19 cellular contexts compared by ENCODE assay signal in genomic region chr1:70256664-70257063, GRCh38. TPM values are rescaled to one million over a fixed set of nuclear protein-coding genes. Genes with fewer than 3 reads are reported as not detected.
DNase-seq lines count a peak whose midpoint lies in the region; ATAC-seq, FAIRE-seq and TF ChIP-seq lines count a peak whose summit lies in the region.
"Had no signal": no experiment of that assay in that cellular context is flagged by ENCODE, and none has a peak within 500 bp of the region (broad histone marks: within the 10 kb centered on the region; RNA-seq: fewer than 3 reads in every experiment).

No MANE protein-coding gene starts in this region.

- H3K4me1 ChIP-seq in A549 (no peaks in the 10 kb centered on the region), endodermal cell (ENCODE audit: control insufficient read depth, insufficient read depth, low read length) (no peaks in the 10 kb centered on the region), HepG2 (ENCODE audit: insufficient read depth, low read length) (no peaks in the 10 kb centered on the region)
- H3K4me1 ChIP-seq: SJCRH30 had no signal

- H3K79me2 ChIP-seq in HepG2 (ENCODE audit: insufficient read depth, low read length): no peaks in the 10 kb centered on the region

- H3K9me3 ChIP-seq in A549: no peaks in the 10 kb centered on the region
- H3K9me3 ChIP-seq in endodermal cell (ENCODE audit: control insufficient read depth, low read length): no peaks in the 10 kb centered on the region
- H3K9me3 ChIP-seq in HepG2 (ENCODE audit: low read length): no peaks in the 10 kb centered on the region
- H3K9me3 ChIP-seq: SJCRH30 had no signal

- TF ChIP-seq EP300 in A549 (IDR thresholded peaks at IDR 0.05): no peak
- no peak for TF ChIP-seq EP300 in HepG2 (IDR thresholded peaks at IDR 0.05; ENCODE audit: low read depth in 2 of 2, low read length in 2 of 2)
- no peak for TF ChIP-seq EP300 in HepG2 (CRISPR knock-in tag; IDR thresholded peaks at IDR 0.05; ENCODE audit: borderline replicate concordance)

- CTCF ChIA-PET in A549 (lab: Yijun Ruan, JAX): no interaction called here
- CTCF ChIA-PET in HepG2 (lab: Yijun Ruan, JAX; ENCODE audit: low intra/inter-chr PET ratio, low total read pairs): no interaction called here

- peak overlapping the region; percentile 59 for H3K27ac Mint-ChIP-seq in endodermal cell
- peak overlapping the region in 1 of 2 donors; percentile 90 for H3K27ac Mint-ChIP-seq in stimulated activated naive CD8-positive, alpha-beta T cell treated with anti-CD3 and anti-CD28 coated beads, Interleukin-15, amount 100 ng/mL, for 72 hours

- 89% methylated on average over 1 of the region's 1 CpG for WGBS in A549 (ENCODE audit: missing lambda C conversion rate)
- 91 to 100% methylated on average over 1 of the region's 1 CpG for WGBS in endodermal cell (ENCODE audit: insufficient coverage in 1 of 2, insufficient read length in 1 of 2), 2 experiments
- 83% methylated on average over 1 of the region's 1 CpG for WGBS in HepG2 (ENCODE audit: low lambda C conversion rate)

- BruUV-seq in HepG2 (replicated peaks; lab: Mats Ljungman, UMichigan): no TSS peak

- 0 out of 2 replicates have a peak, but pooled peaks cover 4% of the 10 kb centered on the region for H4K20me1 ChIP-seq in HepG2 (ENCODE audit: insufficient read depth, low read length)

- H3K4me1 Mint-ChIP-seq in endodermal cell: no peaks in the 10 kb centered on the region
- no peaks in the 10 kb centered on the region for H3K4me1 Mint-ChIP-seq in stimulated activated naive CD8-positive, alpha-beta T cell treated with anti-CD3 and anti-CD28 coated beads, Interleukin-15, amount 100 ng/mL, for 72 hours

- H3K27ac ChIP-seq in A549: no peak overlapping the region
- H3K27ac ChIP-seq in endodermal cell (ENCODE audit: low read depth, low read length): no peak overlapping the region
- no peak overlapping the region for H3K27ac ChIP-seq in HepG2 (ENCODE audit: extremely low read length, insufficient read depth, low read length)
- H3K27ac ChIP-seq: C4-2B, SJCRH30 had no signal

- FAIRE-seq in A549 (lab: Jason Lieb, UNC): no peak
- no peak for FAIRE-seq in HepG2 (lab: Jason Lieb, UNC)

- no peaks in the 10 kb centered on the region for H3K9me3 Mint-ChIP-seq in endodermal cell
- no peaks in the 10 kb centered on the region for H3K9me3 Mint-ChIP-seq in stimulated activated naive CD8-positive, alpha-beta T cell treated with anti-CD3 and anti-CD28 coated beads, Interleukin-15, amount 100 ng/mL, for 72 hours

- ATAC-seq in A549: peak; percentile 35 to 47; a peak in 4 of 6 replicates
- ATAC-seq in HepG2: peak; percentile 41
- no peak for ATAC-seq in GM19328 (IDR thresholded peaks at IDR 0.05; ENCODE audit: unreplicated experiment)
- ATAC-seq in stimulated activated naive CD8-positive, alpha-beta T cell treated with anti-CD3 and anti-CD28 coated beads, Interleukin-15, amount 100 ng/mL, for 72 hours: no peak

- H3K36me3 ChIP-seq in endodermal cell (ENCODE audit: control insufficient read depth, insufficient read depth, low read length) (peaks cover 15% of the 10 kb centered on the region), HepG2 (replicated peaks in 1 of 2; ENCODE audit: control insufficient read depth in 1 of 2, insufficient read depth in 2 of 2, low read length in 2 of 2) (peaks cover 0 to 6% of the 10 kb centered on the region in 2 experiments; a peak in 2 of 5 replicates)

- DNase-seq in A549 (ENCODE audit: low read depth in 1 of 2, low spot score in 1 of 2): no peak
- peak; percentile 11 for DNase-seq in GM13976 (ENCODE audit: low spot score)
- no peak for DNase-seq in endodermal cell
- no peak for DNase-seq in HepG2 (ENCODE audit: low spot score)
- DNase-seq in GM10266 (ENCODE audit: extremely low spot score): no peak
- DNase-seq in stimulated activated naive CD8-positive, alpha-beta T cell treated with anti-CD3 and anti-CD28 coated beads, Interleukin-15, amount 100 ng/mL, for 72 hours: no peak
- DNase-seq: ACHN, AML-193, DMS79 treated with DMSO at 0.1 percent for 48 hours, GOT3, KG1, NCI-H1417 treated with DMSO at 0.1 percent for 48 hours, NCI-H2029, NCI-H345, NCI-H524 treated with DMSO at 0.1 percent for 48 hours, RPMI8226 had no signal

- H3K27me3 ChIP-seq in endodermal cell (ENCODE audit: control insufficient read depth, insufficient read depth, low read length, poor library complexity, severe bottlenecking) (no peaks in the 10 kb centered on the region), HepG2 (ENCODE audit: control insufficient read depth in 1 of 2, insufficient read depth in 2 of 2, low read length in 2 of 2) (no peaks in the 10 kb centered on the region)
- H3K27me3 ChIP-seq: SJCRH30 had no signal

- in situ Hi-C loops in GM13976 (cut with MboI; ENCODE audit: low sequenced_read_pairs, unreplicated experiment) (no loop called here), HepG2 (cut with HindIII; ENCODE audit: extremely low pct_ligation_motif_present, low pct_unique_long_range_greater_than_20kb) (no loop called here)

- H3K27me3 Mint-ChIP-seq in endodermal cell (ENCODE audit: insufficient read depth): no peaks in the 10 kb centered on the region
- no peaks in the 10 kb centered on the region for H3K27me3 Mint-ChIP-seq in stimulated activated naive CD8-positive, alpha-beta T cell treated with anti-CD3 and anti-CD28 coated beads, Interleukin-15, amount 100 ng/mL, for 72 hours

- TF ChIP-seq POLR2A in A549 (IDR thresholded peaks at IDR 0.05; ENCODE audit: low read length): no peak
- TF ChIP-seq POLR2A in HepG2 (IDR thresholded peaks at IDR 0.05; ENCODE audit: insufficient read depth in 1 of 2, low read depth in 2 of 2, low read length in 2 of 2): no peak

- TF ChIP-seq RAD21 in A549 (conservative IDR thresholded peaks at IDR 0.05 in 1 of 2, IDR thresholded peaks at IDR 0.05 in 1 of 2) (no peak), HepG2 (CRISPR knock-in tag; IDR thresholded peaks at IDR 0.05) (no peak)

- H3K4me3 ChIP-seq in A549: no peak overlapping the region
- no peak overlapping the region for H3K4me3 ChIP-seq in endodermal cell (ENCODE audit: low read length)
- no peak overlapping the region for H3K4me3 ChIP-seq in HepG2 (replicated peaks in 1 of 3; ENCODE audit: insufficient read depth in 1 of 3, low read depth in 2 of 3, low read length in 3 of 3)
- H3K4me3 ChIP-seq: SJCRH30 had no signal

- intact Hi-C loops in HepG2 (cut with micrococcal nuclease; ENCODE audit: unreplicated experiment): no loop called here

- H3K4me3 Mint-ChIP-seq in endodermal cell: no peak overlapping the region
- no peak overlapping the region for H3K4me3 Mint-ChIP-seq in stimulated activated naive CD8-positive, alpha-beta T cell treated with anti-CD3 and anti-CD28 coated beads, Interleukin-15, amount 100 ng/mL, for 72 hours

- POLR2A ChIA-PET in A549 (lab: Yijun Ruan, JAX): no interaction called here
- POLR2A ChIA-PET in HepG2 (lab: Yijun Ruan, JAX): no interaction called here

- no peak overlapping the region for H3K9ac ChIP-seq in endodermal cell (ENCODE audit: extremely low read depth, low read length, poor library complexity, severe bottlenecking)
- no peak overlapping the region for H3K9ac ChIP-seq in HepG2 (ENCODE audit: insufficient read depth, low read depth, low read length)

- H3K36me3 Mint-ChIP-seq in endodermal cell (ENCODE audit: low read depth): peaks cover 10% of the 10 kb centered on the region

- H3K4me2 ChIP-seq in A549: no peak overlapping the region
- H3K4me2 ChIP-seq in HepG2 (ENCODE audit: low read depth, low read length): no peak overlapping the region

- no peak overlapping the region for H2AFZ ChIP-seq in HepG2 (ENCODE audit: low read length)

- TF ChIP-seq CTCF in A549 (IDR thresholded peaks at IDR 0.05) (no peak), GM13976 (IDR thresholded peaks at IDR 0.05; ENCODE audit: borderline replicate concordance, control extremely low read depth, extremely low read depth, insufficient read depth, missing control alignments) (no peak), endodermal cell (conservative IDR thresholded peaks at IDR 0.05) (no peak), HepG2 (CRISPR knock-in tag; IDR thresholded peaks at IDR 0.05) (no peak), GM10266 (IDR thresholded peaks at IDR 0.05; ENCODE audit: control insufficient read depth, insufficient read depth, low read depth, missing control alignments) (no peak)

RNA-seq across cellular contexts. Expression of gene SRSF11, which starts 35.5 kb away (rescaled TPM):
- polyA plus RNA-seq in A549 (2011; rRNA removed) (172 and 202 TPM in 2 replicates), A549 (2017; fragmentation: RNase III; extraction: RNeasy Plus Mini Kit Qiagen cat#74134 plus additional on column Dnase treatment) (125 to 153 TPM (median 144 TPM) in 3 replicates), HepG2 (2011; rRNA removed) (330 and 381 TPM in 2 replicates)
- polyA plus RNA-seq in A549 (2012; cell fraction: cytosol; rRNA removed): 70.0 and 73.8 TPM in 2 replicates
- 200 and 269 TPM in 2 replicates for polyA plus RNA-seq in A549 (2012; cell fraction: nucleus; rRNA removed)
- polyA minus RNA-seq in A549 (2011; rRNA and poly(A)+ RNA removed): 131 and 163 TPM in 2 replicates
- total RNA-seq in endodermal cell (100 to 1,000 TPM; 227 to 232 TPM), HepG2 (2016; rRNA removed; fragmentation: Illumina TruSeq; extraction: Trizol) (104 and 118 TPM in 2 replicates)
- 224 TPM for polyA plus RNA-seq in endodermal cell (2013, experiment 1 of 2)
- polyA plus RNA-seq in endodermal cell (2013, experiment 2 of 2): 206 TPM
- total RNA-seq in HepG2 (2016; cell fraction: cytosol; rRNA removed; fragmentation: Illumina TruSeq; extraction: Trizol; ENCODE audit: low read depth): 16.2 and 19.1 TPM in 2 replicates
- 95.0 and 121 TPM in 2 replicates for total RNA-seq in HepG2 (2016; cell fraction: insoluble cytoplasmic fraction; rRNA removed; fragmentation: Illumina TruSeq; extraction: Trizol)
- total RNA-seq in HepG2 (2016; cell fraction: membrane; rRNA removed; fragmentation: Illumina TruSeq; extraction: Trizol): 28.8 and 33.7 TPM in 2 replicates
- 297 and 316 TPM in 2 replicates for total RNA-seq in HepG2 (2016; cell fraction: nucleus; rRNA removed; fragmentation: Illumina TruSeq; extraction: Trizol)
- 89.8 and 90.5 TPM in 2 replicates for polyA plus RNA-seq in HepG2 (2011; cell fraction: cytosol; rRNA removed)
- 956 and 974 TPM in 2 replicates for polyA plus RNA-seq in HepG2 (2011; cell fraction: nucleus; rRNA removed)
- polyA plus RNA-seq in HepG2 (2012): 143 and 191 TPM in 2 replicates
- 7.5 and 9.6 TPM in 2 replicates for polyA plus RNA-seq in HepG2 (2016; cell fraction: cytosol; fragmentation: Illumina TruSeq; extraction: Trizol; ENCODE audit: low read depth)
- 116 and 122 TPM in 2 replicates for polyA plus RNA-seq in HepG2 (2016; cell fraction: insoluble cytoplasmic fraction; fragmentation: Illumina TruSeq; extraction: Trizol; ENCODE audit: low read depth)
- 14.3 and 17.1 TPM in 2 replicates for polyA plus RNA-seq in HepG2 (2016; cell fraction: membrane; fragmentation: Illumina TruSeq; extraction: Trizol; ENCODE audit: low read depth)
- polyA plus RNA-seq in HepG2 (2016; cell fraction: nucleus; fragmentation: Illumina TruSeq; extraction: Trizol; ENCODE audit: insufficient read depth, low read depth): 818 and 829 TPM in 2 replicates
- 353 and 396 TPM in 2 replicates for polyA minus RNA-seq in HepG2 (2011; rRNA and poly(A)+ RNA removed; ENCODE audit: low replicate concordance)
- 60.7 and 64.4 TPM in 2 replicates for polyA minus RNA-seq in HepG2 (2011; cell fraction: cytosol; rRNA and poly(A)+ RNA removed)
- 711 and 766 TPM in 2 replicates for polyA minus RNA-seq in HepG2 (2011; cell fraction: nucleus; rRNA and poly(A)+ RNA removed)

RNA-seq across cellular contexts. Expression of gene LRRC40, which starts 51.3 kb away (rescaled TPM):
- 16.3 and 25.3 TPM in 2 replicates for polyA plus RNA-seq in A549 (2011; rRNA removed)
- 4.8 and 4.9 TPM in 2 replicates for polyA plus RNA-seq in A549 (2012; cell fraction: cytosol; rRNA removed)
- 2.7 and 6.2 TPM in 2 replicates for polyA plus RNA-seq in A549 (2012; cell fraction: nucleus; rRNA removed)
- 10.6 to 11.7 TPM (median 11.0 TPM) in 3 replicates for polyA plus RNA-seq in A549 (2017; fragmentation: RNase III; extraction: RNeasy Plus Mini Kit Qiagen cat#74134 plus additional on column Dnase treatment)
- 4.2 and 5.8 TPM in 2 replicates for polyA minus RNA-seq in A549 (2011; rRNA and poly(A)+ RNA removed)
- total RNA-seq in endodermal cell: 10 to 100 TPM; 26.8 to 29.2 TPM
- 40.8 TPM for polyA plus RNA-seq in endodermal cell (2013, experiment 1 of 2)
- polyA plus RNA-seq in endodermal cell (2013, experiment 2 of 2): 41.2 TPM
- total RNA-seq in HepG2 (2016; rRNA removed; fragmentation: Illumina TruSeq; extraction: Trizol): 32.7 and 54.1 TPM in 2 replicates
- total RNA-seq in HepG2 (2016; cell fraction: cytosol; rRNA removed; fragmentation: Illumina TruSeq; extraction: Trizol; ENCODE audit: low read depth): 6.3 and 7.2 TPM in 2 replicates
- total RNA-seq in HepG2 (2016; cell fraction: insoluble cytoplasmic fraction; rRNA removed; fragmentation: Illumina TruSeq; extraction: Trizol): 33.6 and 56.2 TPM in 2 replicates
- total RNA-seq in HepG2 (2016; cell fraction: membrane; rRNA removed; fragmentation: Illumina TruSeq; extraction: Trizol): 13.8 and 19.0 TPM in 2 replicates
- 30.8 and 31.2 TPM in 2 replicates for total RNA-seq in HepG2 (2016; cell fraction: nucleus; rRNA removed; fragmentation: Illumina TruSeq; extraction: Trizol)
- polyA plus RNA-seq in HepG2 (2011; rRNA removed): 7.5 and 10.3 TPM in 2 replicates
- 3.3 and 5.2 TPM in 2 replicates for polyA plus RNA-seq in HepG2 (2011; cell fraction: cytosol; rRNA removed)
- polyA plus RNA-seq in HepG2 (2011; cell fraction: nucleus; rRNA removed): 5.3 and 7.6 TPM in 2 replicates
- 7.8 and 12.7 TPM in 2 replicates for polyA plus RNA-seq in HepG2 (2012)
- polyA plus RNA-seq in HepG2 (2016; cell fraction: cytosol; fragmentation: Illumina TruSeq; extraction: Trizol; ENCODE audit: low read depth): 1.8 and 1.9 TPM in 2 replicates
- 43.1 and 49.1 TPM in 2 replicates for polyA plus RNA-seq in HepG2 (2016; cell fraction: insoluble cytoplasmic fraction; fragmentation: Illumina TruSeq; extraction: Trizol; ENCODE audit: low read depth)
- 5.4 and 6.1 TPM in 2 replicates for polyA plus RNA-seq in HepG2 (2016; cell fraction: membrane; fragmentation: Illumina TruSeq; extraction: Trizol; ENCODE audit: low read depth)
- polyA plus RNA-seq in HepG2 (2016; cell fraction: nucleus; fragmentation: Illumina TruSeq; extraction: Trizol; ENCODE audit: insufficient read depth, low read depth): 31.4 and 32.6 TPM in 2 replicates
- 2.3 and 3.8 TPM in 2 replicates for polyA minus RNA-seq in HepG2 (2011; rRNA and poly(A)+ RNA removed; ENCODE audit: low replicate concordance)
- polyA minus RNA-seq in HepG2 (2011; cell fraction: cytosol; rRNA and poly(A)+ RNA removed): 7.3 and 9.4 TPM in 2 replicates
- polyA minus RNA-seq in HepG2 (2011; cell fraction: nucleus; rRNA and poly(A)+ RNA removed): 24.2 and 25.4 TPM in 2 replicates

Comparison
In these comparisons a context has a peak if more than half of its experiments do, and no peak if none do; other contexts are left out.
1. ATAC-seq: peak in A549 (2 of 2) and HepG2 (single experiment); none in GM19328 (single experiment) and stimulated activated naive CD8-positive, alpha-beta T cell treated with anti-CD3 and anti-CD28 coated beads, Interleukin-15, amount 100 ng/mL, for 72 hours (single experiment).